In genomic region chr10:112213836-112214235, GRCh38 we compare ENCODE assay signal across 30 cellular contexts. TPM values are rescaled to one million over a fixed set of nuclear protein-coding genes. Genes with fewer than 3 reads are reported as not detected.
DNase-seq lines count a peak whose midpoint lies in the region; ATAC-seq and TF ChIP-seq lines count a peak whose summit lies in the region.
"Had no signal": no experiment of that assay in that cellular context is flagged by ENCODE, and none has a peak within 500 bp of the region (broad histone marks: within the 10 kb centered on the region; RNA-seq: fewer than 3 reads in every experiment).

No MANE protein-coding gene starts in this region.

- H3K27ac Mint-ChIP-seq in GM23338: no peak overlapping the region
- H3K27ac Mint-ChIP-seq in activated B cell treated with CpG ODN at 0.5 μM for 24 hours: peak overlapping the region; percentile 65
- peak overlapping the region; percentile 60 for H3K27ac Mint-ChIP-seq in neural crest cell (ENCODE audit: unreplicated experiment)
- H3K27ac Mint-ChIP-seq: activated CD8-positive, alpha-beta T cell treated with anti-CD3 and anti-CD28 coated beads, Interleukin-2, amount 10 ng/mL, durations not matched to agents 7 days and 5 days; activated naive CD4-positive, alpha-beta T cell treated with anti-CD3 and anti-CD28 coated beads, Interleukin-2, amount 50 U/mL, for 72 hours; H9; immature natural killer cell; stimulated activated naive CD8-positive, alpha-beta T cell treated with anti-CD3 and anti-CD28 coated beads, Interleukin-15, amount 100 ng/mL, for 72 hours; T-helper 1 cell treated with Interleukin-12 subunit alpha and Interleukin-12 subunit beta and Interleukin-4 antibody, amounts not matched to agents 30 μg/mL and 1 μg/mL, for 36 hours had no signal

- H3K36me3 ChIP-seq in GM23338 (ENCODE audit: insufficient read depth): no peaks in the 10 kb centered on the region
- H3K36me3 ChIP-seq: esophagus squamous epithelium, neutrophil, tibial artery had no signal

- 0 out of 2 replicates have a peak overlapping the region, but pooled peaks have one; percentile 10 for H2AFZ ChIP-seq in GM23338

- CTCF ChIA-PET in activated B cell treated with CpG ODN at 0.5 μM for 24 hours (lab: Charles Lee) (no interaction called here), GM10248 (lab: Yijun Ruan, JAX) (interaction anchor here (2.2 to 3.0 kb wide), 2 partner anchors 13 to 76 kb away, joined by 7 to 8 read pairs; no protein-coding TSS in a partner anchor)

- no peaks in the 10 kb centered on the region for H4K20me1 ChIP-seq in GM23338 (replicated peaks; ENCODE audit: insufficient read depth)

- POLR2A ChIA-PET in activated B cell treated with CpG ODN at 0.5 μM for 24 hours (lab: Charles Lee): interaction anchor here (0.7 kb wide), 1 partner anchor 30 kb away, joined by 3 read pairs; no protein-coding TSS in a partner anchor
- POLR2A ChIA-PET in GM10248 (lab: Yijun Ruan, JAX): no interaction called here

- no peaks in the 10 kb centered on the region for H3K79me2 ChIP-seq in GM23338 (replicated peaks; ENCODE audit: insufficient read depth)

- H3K27me3 ChIP-seq in GM23338 (ENCODE audit: insufficient read depth): no peaks in the 10 kb centered on the region
- H3K27me3 ChIP-seq: tibial artery had no signal

- no peak overlapping the region for H3K27ac ChIP-seq in GM23338 (ENCODE audit: low read depth)
- H3K27ac ChIP-seq: C4-2B, esophagus squamous epithelium, KMS-11, neutrophil, psoas muscle, SK-N-MC, tibial artery had no signal

- no peaks in the 10 kb centered on the region for H3K4me1 ChIP-seq in GM23338 (ENCODE audit: insufficient read depth)
- H3K4me1 ChIP-seq: esophagus squamous epithelium, psoas muscle had no signal

- H3K4me3 ChIP-seq in AG10803 (ENCODE audit: low read length) (no peak overlapping the region), GM23338 (no peak overlapping the region)
- H3K4me3 ChIP-seq: esophagus squamous epithelium, psoas muscle, SK-N-MC, tibial artery had no signal

- no peaks in the 10 kb centered on the region for H3F3A ChIP-seq in GM23338 (replicated peaks; ENCODE audit: low read depth)

- H3K9me3 Mint-ChIP-seq in GM23338: no peaks in the 10 kb centered on the region; the same call in 2 of the 3 replicates
- no peaks in the 10 kb centered on the region for H3K9me3 Mint-ChIP-seq in activated B cell treated with CpG ODN at 0.5 μM for 24 hours
- H3K9me3 Mint-ChIP-seq in neural crest cell: peaks cover 4% of the 10 kb centered on the region
- H3K9me3 Mint-ChIP-seq: activated naive CD4-positive, alpha-beta T cell treated with anti-CD3 and anti-CD28 coated beads, Interleukin-2, amount 50 U/mL, for 72 hours; H9; immature natural killer cell; stimulated activated naive CD8-positive, alpha-beta T cell treated with anti-CD3 and anti-CD28 coated beads, Interleukin-15, amount 100 ng/mL, for 72 hours; T-helper 1 cell treated with Interleukin-12 subunit alpha and Interleukin-12 subunit beta and Interleukin-4 antibody, amounts not matched to agents 30 μg/mL and 1 μg/mL, for 36 hours had no signal

- H3K27me3 Mint-ChIP-seq in GM23338 (ENCODE audit: insufficient read depth, low read depth, poor library complexity) (no peaks in the 10 kb centered on the region), activated B cell treated with CpG ODN at 0.5 μM for 24 hours (no peaks in the 10 kb centered on the region), neural crest cell (ENCODE audit: low read depth) (no peaks in the 10 kb centered on the region)

- DNase-seq in AG10803 (ENCODE audit: low read depth) (peak; percentile 24), GM23338 (ENCODE audit: low spot score) (no peak), activated B cell treated with CpG ODN at 0.5 μM for 24 hours (no peak), neural crest cell (ENCODE audit: low read depth, low spot score) (no peak), omental fat pad (ENCODE audit: low spot score) (no peak), GM10248 (ENCODE audit: extremely low spot score) (no peak)
- DNase-seq in activated T-cell treated with anti-CD3 and anti-CD28 coated beads, Interleukin-2, amount 50 U/mL, for 48 hours: no peak
- DNase-seq: ACHN; activated CD4-positive, alpha-beta T cell treated with anti-CD3 and anti-CD28 coated beads for 1 hour; activated CD8-positive, alpha-beta T cell treated with anti-CD3 and anti-CD28 coated beads, Interleukin-2, amount 10 ng/mL, durations not matched to agents 7 days and 5 days; caudate nucleus; esophagus squamous epithelium; H9; hypothalamus; immature natural killer cell; mesendoderm; NCI-H146; NCI-H2107; NCI-H446; NCI-H774; psoas muscle; stimulated activated naive CD8-positive, alpha-beta T cell treated with anti-CD3 and anti-CD28 coated beads, Interleukin-15, amount 100 ng/mL, for 72 hours; tibial artery had no signal

- no peak for ATAC-seq in GM23338
- ATAC-seq in activated B cell treated with CpG ODN at 0.5 μM for 24 hours (ENCODE audit: low read depth): no peak
- ATAC-seq in HG03025 (IDR thresholded peaks at IDR 0.05; ENCODE audit: low FRiP score, unreplicated experiment): no peak
- ATAC-seq in omental fat pad (ENCODE audit: low FRiP score): no peak
- ATAC-seq: activated CD8-positive, alpha-beta T cell treated with anti-CD3 and anti-CD28 coated beads, Interleukin-2, amount 10 ng/mL, durations not matched to agents 7 days and 5 days; psoas muscle had no signal

- H3K4me3 Mint-ChIP-seq in GM23338 (no peak overlapping the region), activated B cell treated with CpG ODN at 0.5 μM for 24 hours (peak overlapping the region; percentile 30), neural crest cell (no peak overlapping the region)
- H3K4me3 Mint-ChIP-seq: activated CD8-positive, alpha-beta T cell treated with anti-CD3 and anti-CD28 coated beads, Interleukin-2, amount 10 ng/mL, durations not matched to agents 7 days and 5 days; H9; immature natural killer cell; stimulated activated naive CD8-positive, alpha-beta T cell treated with anti-CD3 and anti-CD28 coated beads, Interleukin-15, amount 100 ng/mL, for 72 hours; T-helper 1 cell treated with Interleukin-12 subunit alpha and Interleukin-12 subunit beta and Interleukin-4 antibody, amounts not matched to agents 30 μg/mL and 1 μg/mL, for 36 hours had no signal

- intact Hi-C loops in activated B cell treated with CpG ODN at 0.5 μM for 24 hours (cut with micrococcal nuclease): loop anchor here (1.0 kb wide), 1 partner anchor 19 kb away; no protein-coding TSS in a partner anchor

- H3K4me1 Mint-ChIP-seq in GM23338: peaks cover 23% of the 10 kb centered on the region
- peaks cover 39% of the 10 kb centered on the region for H3K4me1 Mint-ChIP-seq in activated B cell treated with CpG ODN at 0.5 μM for 24 hours
- H3K4me1 Mint-ChIP-seq in neural crest cell: peaks cover 71% of the 10 kb centered on the region
- H3K4me1 Mint-ChIP-seq: immature natural killer cell; stimulated activated naive CD8-positive, alpha-beta T cell treated with anti-CD3 and anti-CD28 coated beads, Interleukin-15, amount 100 ng/mL, for 72 hours had no signal

- TF ChIP-seq CTCF in AG10803 (conservative IDR thresholded peaks at IDR 0.05; ENCODE audit: low read length) (no peak), GM23338 (conservative IDR thresholded peaks at IDR 0.05; ENCODE audit: low read depth in 2 of 2) (no peak), activated B cell treated with CpG ODN at 0.5 μM for 24 hours (IDR thresholded peaks at IDR 0.05) (no peak), neural crest cell (conservative IDR thresholded peaks at IDR 0.05) (no peak), omental fat pad (IDR thresholded peaks at IDR 0.05) (no peak), GM10248 (IDR thresholded peaks at IDR 0.05; ENCODE audit: control extremely low read depth, extremely low read depth, low read depth, missing control alignments) (no peak)

- H3K36me3 Mint-ChIP-seq in GM23338 (ENCODE audit: low read depth) (no peaks in the 10 kb centered on the region), activated B cell treated with CpG ODN at 0.5 μM for 24 hours (ENCODE audit: low read depth) (no peaks in the 10 kb centered on the region), neural crest cell (ENCODE audit: low read depth) (no peaks in the 10 kb centered on the region)
- H3K36me3 Mint-ChIP-seq: activated naive CD4-positive, alpha-beta T cell treated with anti-CD3 and anti-CD28 coated beads, Interleukin-2, amount 50 U/mL, for 72 hours; immature natural killer cell had no signal

- no peak overlapping the region for H3K4me2 ChIP-seq in GM23338
- H3K4me2 ChIP-seq: KMS-11 had no signal

- no peaks in the 10 kb centered on the region for H3K9me2 ChIP-seq in GM23338 (ENCODE audit: insufficient read depth)

TF ChIP-seq in GM23338, 12 proteins besides CTCF, POLR2A, EP300 and RAD21 (continues in another document):
- no peak for TF ChIP-seq ZNF114 (CRISPR knock-in tag; IDR thresholded peaks at IDR 0.05)
- TF ChIP-seq STAT1 (IDR thresholded peaks at IDR 0.05; ENCODE audit: unreplicated experiment): no peak
- TF ChIP-seq JUNB (IDR thresholded peaks at IDR 0.05; ENCODE audit: unreplicated experiment): no peak
- TF ChIP-seq NANOG (IDR thresholded peaks at IDR 0.05; ENCODE audit: borderline replicate concordance): no peak
- TF ChIP-seq POLR2AphosphoS5 (IDR thresholded peaks at IDR 0.05; ENCODE audit: low read depth): no peak

RNA-seq across cellular contexts. Expression of gene GPAM, which starts 30.3 kb away (rescaled TPM):
- 16.6 and 18.1 TPM in 2 replicates for total RNA-seq in GM23338 (2014; rRNA removed; shearing (Covaris generic))
- polyA plus RNA-seq in GM23338 (2016; fragmentation: Nextera tagmentation; extraction: Ambion mirVana): 4.6 and 5.5 TPM in 2 replicates
- total RNA-seq in activated B cell treated with CpG ODN at 0.5 μM for 24 hours: 8.6 and 10.2 TPM in 2 replicates
- total RNA-seq in neural crest cell: 16.5 and 21.2 TPM in 2 replicates
- total RNA-seq in omental fat pad: 100 to 1,000 TPM; 140 to 448 (median 241) TPM
